8 cellular contexts compared by ENCODE assay signal in the genomic region with DNA sequence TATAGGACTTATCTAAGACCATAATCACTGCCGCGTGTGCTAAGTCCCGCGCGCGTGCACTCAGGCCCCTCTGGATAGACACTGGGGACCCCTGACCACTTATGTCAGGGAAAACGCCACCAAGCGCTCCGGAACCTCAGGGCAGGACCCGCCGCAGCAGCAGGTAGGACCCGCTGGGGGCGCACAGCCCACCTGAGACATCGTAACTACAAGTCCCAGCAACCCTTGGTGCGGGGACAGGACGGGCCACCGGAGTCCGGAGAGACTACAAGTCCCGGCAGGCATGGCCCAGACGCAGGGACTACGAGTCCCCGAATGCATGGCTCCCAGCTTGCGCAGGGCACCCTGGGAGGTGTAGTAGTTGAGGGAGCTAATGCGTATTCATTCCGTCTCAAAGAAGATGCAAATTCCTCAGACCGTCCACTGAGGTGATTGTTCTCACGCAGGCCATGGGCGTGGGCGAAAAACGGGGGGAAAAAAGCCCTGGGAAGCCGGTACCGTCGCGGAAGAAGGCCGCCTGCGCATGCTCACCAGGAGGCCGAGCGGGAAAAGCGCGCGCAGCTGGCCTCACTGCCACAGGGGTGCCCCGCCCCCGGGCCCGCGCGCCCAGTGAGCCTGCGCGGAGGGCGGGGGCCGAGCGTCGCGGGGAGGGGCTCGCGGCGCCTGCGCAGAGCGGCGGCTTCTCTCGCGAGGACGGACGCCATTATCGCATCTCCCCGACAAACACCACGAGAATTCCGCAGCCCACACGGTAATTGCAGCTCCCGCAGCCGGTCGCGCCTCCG. TPM values are rescaled to one million over a fixed set of nuclear protein-coding genes. Genes with fewer than 3 reads are reported as not detected.
A peak's percentile ranks its signal among the peaks of the same experiment; 100 is the strongest.
DNase-seq lines count a peak whose midpoint lies in the region; ATAC-seq lines count a peak whose summit lies in the region.

Gene BANP, plus strand, starts transcription at position 670 of the 785 bp plus-strand sequence. CDS start 23,682 bp downstream, outside the sequence.

- H3K4me3 Mint-ChIP-seq in IgD-negative memory B cell, result peak within 1 kb of the TSS; percentile 95 to 99 (median 98)

- H3K4me1 Mint-ChIP-seq in IgD-negative memory B cell, result peaks cover 29 to 40% (median 38%) of the 10 kb centered on the region in 3 donors

- no peaks in the 10 kb centered on the region for H3K9me3 Mint-ChIP-seq in IgD-negative memory B cell

- DNase-seq in DMS153 treated with DMSO at 0.1 percent for 48 hours (lab: John Stamatoyannopoulos, UW; ENCODE audit: unreplicated experiment) (peak; percentile 97), OCI-M1 (lab: John Stamatoyannopoulos, UW) (peak; percentile 98), activated T-cell treated with anti-CD3 and anti-CD28 coated beads for 24 hours (ENCODE audit: low read depth) (peak; percentile 95), epidermal melanocyte (ENCODE audit: insufficient read length, low spot score) (peak; percentile 97), middle frontal gyrus (ENCODE audit: extremely low spot score, low spot score) (peak; percentile 94)
- peak; percentile 93 to 94 for DNase-seq in stimulated activated CD8-positive, alpha-beta memory T cell treated with anti-CD3 and anti-CD28 coated beads, Interleukin-2, amount 100 ng/mL, for 48 hours (ENCODE audit: low read depth in 2 of 2)

- ATAC-seq in GM21529 (IDR thresholded peaks at IDR 0.05; ENCODE audit: unreplicated experiment), result peak; percentile 90

- H3K27ac Mint-ChIP-seq in IgD-negative memory B cell, result peak within 1 kb of the TSS; percentile 92 to 100 (median 96)

- peaks cover 1% of the 10 kb centered on the region for H3K36me3 Mint-ChIP-seq in IgD-negative memory B cell

- peaks cover 3% of the 10 kb centered on the region for H3K27me3 Mint-ChIP-seq in IgD-negative memory B cell

RNA-seq across cellular contexts. Expression of gene BANP, which starts in this region (rescaled TPM):
- polyA plus RNA-seq in IgD-negative memory B cell, result 37.3 TPM

Comparison
In these comparisons a context has a peak if more than half of its experiments do, and no peak if none do; other contexts are left out.
1. Peak in every context shown above with its lines: DNase-seq and ATAC-seq.